Comparison of ENCODE assay signal across 20 cellular contexts in the genomic region with DNA sequence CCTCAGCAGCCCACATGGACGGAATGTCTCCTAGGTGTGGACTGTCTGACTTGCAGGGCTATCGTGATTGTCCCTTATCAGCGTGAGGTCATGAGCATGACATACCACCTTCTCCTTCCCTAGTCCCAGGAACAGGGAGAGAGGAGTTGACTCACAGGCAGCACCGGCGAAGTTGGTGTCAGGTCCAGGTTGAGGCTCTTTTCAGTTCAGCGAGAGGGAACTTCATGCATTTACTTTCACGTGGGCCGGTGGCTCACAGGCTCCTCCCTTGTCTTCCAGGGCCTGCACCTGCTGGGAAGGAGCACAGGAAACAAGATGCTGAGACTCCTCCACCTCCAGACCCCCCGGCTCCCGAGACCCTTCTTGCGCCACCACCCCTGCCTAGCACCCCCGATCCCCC. TPM values are rescaled to one million over a fixed set of nuclear protein-coding genes. Genes with fewer than 3 reads are reported as not detected.
"Had no signal": no experiment of that assay in that cellular context is flagged by ENCODE, and none has a peak within 500 bp of the region (broad histone marks: within the 10 kb centered on the region; RNA-seq: fewer than 3 reads in every experiment).

No MANE protein-coding gene starts in this region.

- H3K36me3 ChIP-seq: brain microvascular endothelial cell, gastrocnemius medialis had no signal

- DNase-seq: activated CD4-positive, alpha-beta T cell treated with anti-CD3 and anti-CD28 coated beads, Interleukin-2, amount 10 ng/mL, durations not matched to agents 24 days and 14 days; activated CD8-positive, alpha-beta T cell treated with anti-CD3 and anti-CD28 coated beads, Interleukin-2, amount 10 ng/mL, durations not matched to agents 7 days and 5 days; activated naive CD4-positive, alpha-beta T cell treated with Interleukin-2 at 50 U/mL for 16 hours; activated naive CD8-positive, alpha-beta T cell treated with anti-CD3 and anti-CD28 coated beads, Interleukin-2, amount 10 ng/mL, durations not matched to agents 7 days and 5 days; activated T-cell treated with anti-CD3 and anti-CD28 coated beads, Interleukin-2, amount 50 U/mL, for 24 hours; brain microvascular endothelial cell; effector CD4-positive, alpha-beta T cell; gastrocnemius medialis; heart left ventricle; left colon; lower lobe of right lung; stimulated activated CD4-positive, alpha-beta T cell treated with anti-CD3 and anti-CD28 coated beads, Interleukin-15, amount 100 ng/mL, for 24 hours; stimulated activated CD4-positive, alpha-beta T cell treated with anti-CD3 and anti-CD28 coated beads, Interleukin-2, amount 100 ng/mL, for 48 hours; stimulated activated naive CD8-positive, alpha-beta T cell treated with anti-CD3 and anti-CD28 coated beads, Interleukin-15, amount 100 ng/mL, for 72 hours; T1000 had no signal

- H3K27me3 ChIP-seq: brain microvascular endothelial cell, heart left ventricle had no signal

- H3K9me3 Mint-ChIP-seq: activated CD4-positive, alpha-beta T cell treated with anti-CD3 and anti-CD28 coated beads, Interleukin-2, amount 10 ng/mL, durations not matched to agents 24 days and 14 days; activated naive CD8-positive, alpha-beta T cell treated with anti-CD3 and anti-CD28 coated beads, Interleukin-2, amount 10 ng/mL, durations not matched to agents 7 days and 5 days; activated T-cell treated with anti-CD3 and anti-CD28 coated beads, Interleukin-2, amount 50 U/mL, for 24 hours; activated T-helper 2 cell treated with anti-CD3 and anti-CD28 coated beads, Interferon-gamma antibody, Interleukin-2, Interleukin-4, amounts not matched to agents 10 μg/mL and 5 μg/mL and 100 μg/mL, durations not matched to agents 14 hours and 24 hours and 36 hours; mesothelial cell of epicardium; nephron; stimulated activated naive CD8-positive, alpha-beta T cell treated with anti-CD3 and anti-CD28 coated beads, Interleukin-15, amount 100 ng/mL, for 72 hours had no signal

- H3K27ac Mint-ChIP-seq: activated CD4-positive, alpha-beta T cell treated with anti-CD3 and anti-CD28 coated beads, Interleukin-2, amount 10 ng/mL, durations not matched to agents 24 days and 14 days; activated CD8-positive, alpha-beta T cell treated with anti-CD3 and anti-CD28 coated beads, Interleukin-2, amount 10 ng/mL, durations not matched to agents 7 days and 5 days; activated naive CD8-positive, alpha-beta T cell treated with anti-CD3 and anti-CD28 coated beads, Interleukin-2, amount 10 ng/mL, durations not matched to agents 7 days and 5 days; activated T-cell treated with anti-CD3 and anti-CD28 coated beads, Interleukin-2, amount 50 U/mL, for 24 hours; activated T-helper 2 cell treated with anti-CD3 and anti-CD28 coated beads, Interferon-gamma antibody, Interleukin-2, Interleukin-4, amounts not matched to agents 10 μg/mL and 5 μg/mL and 100 μg/mL, durations not matched to agents 14 hours and 24 hours and 36 hours; mesothelial cell of epicardium; nephron; stimulated activated naive CD8-positive, alpha-beta T cell treated with anti-CD3 and anti-CD28 coated beads, Interleukin-15, amount 100 ng/mL, for 72 hours had no signal

- H3K36me3 Mint-ChIP-seq: activated naive CD8-positive, alpha-beta T cell treated with anti-CD3 and anti-CD28 coated beads, Interleukin-2, amount 10 ng/mL, durations not matched to agents 7 days and 5 days had no signal

- H3K4me3 ChIP-seq: lower lobe of right lung, prostate gland had no signal

- H3K4me3 Mint-ChIP-seq: activated CD4-positive, alpha-beta T cell treated with anti-CD3 and anti-CD28 coated beads, Interleukin-2, amount 10 ng/mL, durations not matched to agents 24 days and 14 days; activated CD8-positive, alpha-beta T cell treated with anti-CD3 and anti-CD28 coated beads, Interleukin-2, amount 10 ng/mL, durations not matched to agents 7 days and 5 days; activated naive CD8-positive, alpha-beta T cell treated with anti-CD3 and anti-CD28 coated beads, Interleukin-2, amount 10 ng/mL, durations not matched to agents 7 days and 5 days; activated T-cell treated with anti-CD3 and anti-CD28 coated beads, Interleukin-2, amount 50 U/mL, for 24 hours; mesothelial cell of epicardium; nephron; stimulated activated naive CD8-positive, alpha-beta T cell treated with anti-CD3 and anti-CD28 coated beads, Interleukin-15, amount 100 ng/mL, for 72 hours had no signal

- H3K27ac ChIP-seq: brain microvascular endothelial cell, gastrocnemius medialis, heart left ventricle, lower lobe of right lung had no signal

- H3K9me3 ChIP-seq: gastrocnemius medialis, heart left ventricle, lower lobe of right lung, prostate gland had no signal

RNA-seq across cellular contexts. Expression of a gene that starts 46.1 kb away (rescaled TPM):
- total RNA-seq: T-helper 1 cell treated with Interleukin-12 subunit alpha and Interleukin-12 subunit beta and Interleukin-4 antibody, amounts not matched to agents 30 ng/mL and 1 ng/mL, for 36 hours had no signal
